19 cellular contexts compared by ENCODE assay signal in genomic region chr18:3935316-3935715, GRCh38.
DNase-seq lines count a peak whose midpoint lies in the region; ATAC-seq, FAIRE-seq and TF ChIP-seq lines count a peak whose summit lies in the region.
"Had no signal": no experiment of that assay in that cellular context is flagged by ENCODE, and none has a peak within 500 bp of the region (broad histone marks: within the 10 kb centered on the region; RNA-seq: fewer than 3 reads in every experiment).

No MANE protein-coding gene starts in this region.

- peak; percentile 21 for DNase-seq in GM23338 (ENCODE audit: low spot score)
- DNase-seq in Karpas-422, result peak; percentile 74
- peak; percentile 0 for DNase-seq in RKO (ENCODE audit: low spot score)
- DNase-seq in fibroblast of the aortic adventitia (ENCODE audit: low read depth), result peak; percentile 34
- no peak for DNase-seq in kidney
- no peak for DNase-seq in activated naive CD4-positive, alpha-beta T cell treated with anti-CD3 and anti-CD28 coated beads, Interleukin-2, amount 50 U/mL, for 72 hours (ENCODE audit: low spot score in 2 of 2)
- DNase-seq: ACHN, AML-193, COR-L47, GM23248, MV-4-11, NCI-H1417 treated with DMSO at 0.1 percent for 48 hours, NCI-H1930, NCI-H510A treated with DMSO at 0.1 percent for 48 hours, RPMI8226, T-helper 17 cell had no signal

- no peaks in the 10 kb centered on the region for H3K4me1 ChIP-seq in GM23338 (ENCODE audit: insufficient read depth)
- H3K4me1 ChIP-seq in Karpas-422 (ENCODE audit: low read length), result peaks cover 47% of the 10 kb centered on the region
- H3K4me1 ChIP-seq in kidney (ENCODE audit: control insufficient read depth in 1 of 2, insufficient read depth in 1 of 2, low read depth in 1 of 2, low read length in 2 of 2), result no peaks in the 10 kb centered on the region

- no peaks in the 10 kb centered on the region for H3K9me2 ChIP-seq in GM23338 (ENCODE audit: insufficient read depth)
- no peaks in the 10 kb centered on the region for H3K9me2 ChIP-seq in Karpas-422 (replicated peaks; ENCODE audit: insufficient read depth, low read length)

- TF ChIP-seq CTCF in GM23338 (conservative IDR thresholded peaks at IDR 0.05; ENCODE audit: low read depth in 2 of 2) (no peak), fibroblast of the aortic adventitia (IDR thresholded peaks at IDR 0.05; ENCODE audit: insufficient read depth, low read length) (no peak), kidney (IDR thresholded peaks at IDR 0.05; ENCODE audit: borderline replicate concordance, extremely low read depth, insufficient read depth) (no peak)

- H3K4me2 ChIP-seq in GM23338 (no peak overlapping the region), Karpas-422 (ENCODE audit: low read depth, low read length, poor library complexity, severe bottlenecking) (peak overlapping the region; percentile 34)

- H3K4me3 ChIP-seq in GM23338 (no peak overlapping the region), Karpas-422 (ENCODE audit: low read length) (no peak overlapping the region), fibroblast of the aortic adventitia (ENCODE audit: low read depth, low read length) (no peak overlapping the region), kidney (ENCODE audit: low read length in 2 of 2) (no peak overlapping the region)
- H3K4me3 ChIP-seq: GM23248 had no signal

- no peaks in the 10 kb centered on the region for H3K27me3 ChIP-seq in GM23338 (ENCODE audit: insufficient read depth)
- H3K27me3 ChIP-seq in Karpas-422 (ENCODE audit: low read length), result no peaks in the 10 kb centered on the region

- H3K36me3 ChIP-seq in GM23338 (ENCODE audit: insufficient read depth) (no peaks in the 10 kb centered on the region), Karpas-422 (ENCODE audit: insufficient read depth, low read length) (no peaks in the 10 kb centered on the region), kidney (ENCODE audit: control insufficient read depth in 1 of 2, insufficient read depth in 2 of 2, low read length in 2 of 2) (no peaks in the 10 kb centered on the region)

- FAIRE-seq in kidney (lab: Jason Lieb, UNC), result no peak
- FAIRE-seq: G401.6 had no signal

- H3F3A ChIP-seq in GM23338 (replicated peaks; ENCODE audit: low read depth), result no peaks in the 10 kb centered on the region

- H3K79me2 ChIP-seq in GM23338 (replicated peaks; ENCODE audit: insufficient read depth) (no peaks in the 10 kb centered on the region), Karpas-422 (ENCODE audit: low read length) (no peaks in the 10 kb centered on the region)

- H3K27ac Mint-ChIP-seq in GM23338, result no peak overlapping the region
- H3K27ac Mint-ChIP-seq in activated naive CD4-positive, alpha-beta T cell treated with anti-CD3 and anti-CD28 coated beads, Interleukin-2, amount 50 U/mL, for 72 hours, result peak overlapping the region in 1 of 2 donors; percentile 23
- H3K27ac Mint-ChIP-seq: CD14-positive monocyte, T-helper 17 cell had no signal

- intact Hi-C loops in kidney (cut with DNase I), result no loop called here

- no peaks in the 10 kb centered on the region; the same call in 2 of the 3 replicates for H3K9me3 Mint-ChIP-seq in GM23338
- H3K9me3 Mint-ChIP-seq in activated naive CD4-positive, alpha-beta T cell treated with anti-CD3 and anti-CD28 coated beads, Interleukin-2, amount 50 U/mL, for 72 hours, result peaks cover 10% of the 10 kb centered on the region in 2 donors

- H4K20me1 ChIP-seq in GM23338 (replicated peaks; ENCODE audit: insufficient read depth), result no peaks in the 10 kb centered on the region; the same call in 1 of the 2 replicates
- H4K20me1 ChIP-seq in Karpas-422 (ENCODE audit: insufficient read depth, low read depth, low read length), result no peaks in the 10 kb centered on the region

- H3K27ac ChIP-seq in GM23338 (ENCODE audit: low read depth), result no peak overlapping the region
- H3K27ac ChIP-seq in Karpas-422 (ENCODE audit: low read length), result peak overlapping the region; percentile 46; the same call in 1 of the 2 replicates
- no peak overlapping the region for H3K27ac ChIP-seq in kidney (ENCODE audit: low read depth in 2 of 2, low read length in 2 of 2)
- H3K27ac ChIP-seq: GM23248 had no signal

- H3K4me1 Mint-ChIP-seq in GM23338, result peaks cover 9% of the 10 kb centered on the region; the same call in 2 of the 3 replicates
- H3K4me1 Mint-ChIP-seq: CD14-positive monocyte, T-helper 17 cell had no signal

- ATAC-seq in GM23338 (no peak), HG03280 (IDR thresholded peaks at IDR 0.05; ENCODE audit: unreplicated experiment) (no peak)
- ATAC-seq in activated naive CD4-positive, alpha-beta T cell treated with anti-CD3 and anti-CD28 coated beads, Interleukin-2, amount 50 U/mL, for 72 hours, result no peak
- ATAC-seq: T-helper 17 cell had no signal

- H3K4me3 Mint-ChIP-seq in GM23338, result no peak overlapping the region
- H3K4me3 Mint-ChIP-seq: CD14-positive monocyte, T-helper 17 cell had no signal

- H3K9me3 ChIP-seq in Karpas-422 (ENCODE audit: low read length) (no peaks in the 10 kb centered on the region), kidney (ENCODE audit: control insufficient read depth in 1 of 2, low read length in 2 of 2) (peaks cover 0 to 3% of the 10 kb centered on the region in 2 donors)

- H3K36me3 Mint-ChIP-seq in GM23338 (ENCODE audit: low read depth), result no peaks in the 10 kb centered on the region
- no peaks in the 10 kb centered on the region for H3K36me3 Mint-ChIP-seq in activated naive CD4-positive, alpha-beta T cell treated with anti-CD3 and anti-CD28 coated beads, Interleukin-2, amount 50 U/mL, for 72 hours
- H3K36me3 Mint-ChIP-seq: CD14-positive monocyte had no signal

- H2AFZ ChIP-seq in GM23338 (no peak overlapping the region), Karpas-422 (ENCODE audit: low read length) (no peak overlapping the region)
- H2AFZ ChIP-seq: GM23248 had no signal

- peaks cover 3% of the 10 kb centered on the region for H3K27me3 Mint-ChIP-seq in GM23338 (ENCODE audit: insufficient read depth, low read depth, poor library complexity)
- H3K27me3 Mint-ChIP-seq: T-helper 17 cell had no signal

- H3K9ac ChIP-seq in Karpas-422 (ENCODE audit: low read length) (no peak overlapping the region; the same call in 1 of the 2 replicates), kidney (ENCODE audit: low read length in 2 of 2) (no peak overlapping the region)
- H3K9ac ChIP-seq: GM23248 had no signal

TF ChIP-seq in GM23338, 12 proteins besides CTCF, POLR2A, EP300 and RAD21 (continues in another document):
- TF ChIP-seq, protein P1, sequence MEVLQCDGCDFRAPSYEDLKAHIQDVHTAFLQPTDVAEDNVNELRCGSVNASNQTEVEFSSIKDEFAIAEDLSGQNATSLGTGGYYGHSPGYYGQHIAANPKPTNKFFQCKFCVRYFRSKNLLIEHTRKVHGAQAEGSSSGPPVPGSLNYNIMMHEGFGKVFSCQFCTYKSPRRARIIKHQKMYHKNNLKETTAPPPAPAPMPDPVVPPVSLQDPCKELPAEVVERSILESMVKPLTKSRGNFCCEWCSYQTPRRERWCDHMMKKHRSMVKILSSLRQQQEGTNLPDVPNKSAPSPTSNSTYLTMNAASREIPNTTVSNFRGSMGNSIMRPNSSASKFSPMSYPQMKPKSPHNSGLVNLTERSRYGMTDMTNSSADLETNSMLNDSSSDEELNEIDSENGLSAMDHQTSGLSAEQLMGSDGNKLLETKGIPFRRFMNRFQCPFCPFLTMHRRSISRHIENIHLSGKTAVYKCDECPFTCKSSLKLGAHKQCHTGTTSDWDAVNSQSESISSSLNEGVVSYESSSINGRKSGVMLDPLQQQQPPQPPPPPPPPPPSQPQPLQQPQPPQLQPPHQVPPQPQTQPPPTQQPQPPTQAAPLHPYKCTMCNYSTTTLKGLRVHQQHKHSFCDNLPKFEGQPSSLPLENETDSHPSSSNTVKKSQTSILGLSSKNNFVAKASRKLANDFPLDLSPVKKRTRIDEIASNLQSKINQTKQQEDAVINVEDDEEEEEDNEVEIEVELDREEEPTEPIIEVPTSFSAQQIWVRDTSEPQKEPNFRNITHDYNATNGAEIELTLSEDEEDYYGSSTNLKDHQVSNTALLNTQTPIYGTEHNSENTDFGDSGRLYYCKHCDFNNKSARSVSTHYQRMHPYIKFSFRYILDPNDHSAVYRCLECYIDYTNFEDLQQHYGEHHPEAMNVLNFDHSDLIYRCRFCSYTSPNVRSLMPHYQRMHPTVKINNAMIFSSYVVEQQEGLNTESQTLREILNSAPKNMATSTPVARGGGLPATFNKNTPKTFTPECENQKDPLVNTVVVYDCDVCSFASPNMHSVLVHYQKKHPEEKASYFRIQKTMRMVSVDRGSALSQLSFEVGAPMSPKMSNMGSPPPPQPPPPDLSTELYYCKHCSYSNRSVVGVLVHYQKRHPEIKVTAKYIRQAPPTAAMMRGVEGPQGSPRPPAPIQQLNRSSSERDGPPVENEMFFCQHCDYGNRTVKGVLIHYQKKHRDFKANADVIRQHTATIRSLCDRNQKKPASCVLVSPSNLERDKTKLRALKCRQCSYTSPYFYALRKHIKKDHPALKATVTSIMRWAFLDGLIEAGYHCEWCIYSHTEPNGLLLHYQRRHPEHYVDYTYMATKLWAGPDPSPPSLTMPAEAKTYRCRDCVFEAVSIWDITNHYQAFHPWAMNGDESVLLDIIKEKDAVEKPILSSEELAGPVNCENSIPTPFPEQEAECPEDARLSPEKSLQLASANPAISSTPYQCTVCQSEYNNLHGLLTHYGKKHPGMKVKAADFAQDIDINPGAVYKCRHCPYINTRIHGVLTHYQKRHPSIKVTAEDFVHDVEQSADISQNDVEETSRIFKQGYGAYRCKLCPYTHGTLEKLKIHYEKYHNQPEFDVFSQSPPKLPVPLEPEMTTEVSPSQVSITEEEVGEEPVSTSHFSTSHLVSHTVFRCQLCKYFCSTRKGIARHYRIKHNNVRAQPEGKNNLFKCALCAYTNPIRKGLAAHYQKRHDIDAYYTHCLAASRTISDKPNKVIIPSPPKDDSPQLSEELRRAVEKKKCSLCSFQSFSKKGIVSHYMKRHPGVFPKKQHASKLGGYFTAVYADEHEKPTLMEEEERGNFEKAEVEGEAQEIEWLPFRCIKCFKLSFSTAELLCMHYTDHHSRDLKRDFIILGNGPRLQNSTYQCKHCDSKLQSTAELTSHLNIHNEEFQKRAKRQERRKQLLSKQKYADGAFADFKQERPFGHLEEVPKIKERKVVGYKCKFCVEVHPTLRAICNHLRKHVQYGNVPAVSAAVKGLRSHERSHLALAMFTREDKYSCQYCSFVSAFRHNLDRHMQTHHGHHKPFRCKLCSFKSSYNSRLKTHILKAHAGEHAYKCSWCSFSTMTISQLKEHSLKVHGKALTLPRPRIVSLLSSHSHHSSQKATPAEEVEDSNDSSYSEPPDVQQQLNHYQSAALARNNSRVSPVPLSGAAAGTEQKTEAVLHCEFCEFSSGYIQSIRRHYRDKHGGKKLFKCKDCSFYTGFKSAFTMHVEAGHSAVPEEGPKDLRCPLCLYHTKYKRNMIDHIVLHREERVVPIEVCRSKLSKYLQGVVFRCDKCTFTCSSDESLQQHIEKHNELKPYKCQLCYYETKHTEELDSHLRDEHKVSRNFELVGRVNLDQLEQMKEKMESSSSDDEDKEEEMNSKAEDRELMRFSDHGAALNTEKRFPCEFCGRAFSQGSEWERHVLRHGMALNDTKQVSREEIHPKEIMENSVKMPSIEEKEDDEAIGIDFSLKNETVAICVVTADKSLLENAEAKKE (CRISPR knock-in tag; IDR thresholded peaks at IDR 0.05), result no peak
- no peak for TF ChIP-seq CREB1 (CRISPR knock-in tag; IDR thresholded peaks at IDR 0.05; ENCODE audit: low read depth)
- TF ChIP-seq POLR2AphosphoS5 (IDR thresholded peaks at IDR 0.05; ENCODE audit: low read depth), result no peak
- TF ChIP-seq STAT1 (IDR thresholded peaks at IDR 0.05; ENCODE audit: unreplicated experiment), result no peak
- TF ChIP-seq JUNB (IDR thresholded peaks at IDR 0.05; ENCODE audit: unreplicated experiment), result no peak

Comparison
In these comparisons a context has a peak if more than half of its experiments do, and no peak if none do; other contexts are left out.
1. DNase-seq: peak in GM23338 (single experiment), Karpas-422 (single experiment), RKO (single experiment) and fibroblast of the aortic adventitia (single experiment); none in kidney (single experiment) and activated naive CD4-positive, alpha-beta T cell treated with anti-CD3 and anti-CD28 coated beads, Interleukin-2, amount 50 U/mL, for 72 hours (0 of 2).